Comparison of ENCODE assay signal across 11 cellular contexts in genomic region chr13:99967884-99968520, GRCh38. TPM values are rescaled to one million over a fixed set of nuclear protein-coding genes. Genes with fewer than 3 reads are reported as not detected.
DNase-seq lines count a peak whose midpoint lies in the region; ATAC-seq and TF ChIP-seq lines count a peak whose summit lies in the region.
"Had no signal": no experiment of that assay in that cellular context is flagged by ENCODE, and none has a peak within 500 bp of the region (broad histone marks: within the 10 kb centered on the region; RNA-seq: fewer than 3 reads in every experiment).

No MANE protein-coding gene starts in this region.

- ATAC-seq in upper lobe of left lung (ENCODE audit: low FRiP score in 2 of 2) (no peak), HG03025 (IDR thresholded peaks at IDR 0.05; ENCODE audit: low FRiP score, unreplicated experiment) (no peak)

- DNase-seq in cardiac muscle cell (ENCODE audit: low read depth in 1 of 2, low spot score in 1 of 2) (no peak), cardiac septum (ENCODE audit: low spot score) (no peak), adipocyte (ENCODE audit: low read depth) (no peak), upper lobe of left lung (peak in 1 of 2 donors; percentile 86), islet precursor cell (no peak), RPMI8226 (no peak)
- DNase-seq: NK-92 treated with Interleukin-12 subunit alpha and Interleukin-12 subunit beta, amount 100 ng/mL, for 24 hours; stimulated activated CD4-positive, alpha-beta T cell treated with anti-CD3 and anti-CD28 coated beads, Interleukin-1b, Interleukin-23, amount 100 ng/mL, for 48 hours had no signal

- H3K4me3 ChIP-seq in cardiac muscle cell (peak overlapping the region; percentile 41), adipocyte (ENCODE audit: low read length) (peak overlapping the region; percentile 58), mesodermal cell (ENCODE audit: extremely low read depth, insufficient read depth, low read length, poor library complexity, severe bottlenecking) (peak overlapping the region; percentile 47), upper lobe of left lung (peak overlapping the region in 3 of 4 donors; percentile 16 to 34 (median 26))

- WGBS in mesodermal cell (ENCODE audit: insufficient coverage in 2 of 2), 2 experiments: 1 to 2% methylated on average over 43 to 55 of the region's 58 CpGs
- 25 to 31% methylated on average over 14 to 36 of the region's 58 CpGs for WGBS in upper lobe of left lung, 2 donors

- H3K9ac ChIP-seq in adipocyte (ENCODE audit: low read length): no peak overlapping the region

- TF ChIP-seq EP300 in upper lobe of left lung (IDR thresholded peaks at IDR 0.05): no peak

- H3K27ac ChIP-seq in cardiac muscle cell: no peak overlapping the region
- H3K27ac ChIP-seq in mesodermal cell (ENCODE audit: low read depth, low read length, severe bottlenecking): peak overlapping the region; percentile 82
- H3K27ac ChIP-seq in upper lobe of left lung: no peak overlapping the region
- H3K27ac ChIP-seq: HL-60 had no signal

- intact Hi-C loops in cardiac septum (cut with DNase I): no loop called here

- H3K4me1 ChIP-seq in cardiac muscle cell (ENCODE audit: low read depth) (no peaks in the 10 kb centered on the region), adipocyte (ENCODE audit: control insufficient read depth, insufficient read depth, low read length) (peaks cover 6% of the 10 kb centered on the region), mesodermal cell (ENCODE audit: control insufficient read depth, insufficient read depth, low read length, poor library complexity, severe bottlenecking) (peaks cover 7% of the 10 kb centered on the region), upper lobe of left lung (peaks cover 31 to 42% (median 33%) of the 10 kb centered on the region in 4 donors)

- no peak for TF ChIP-seq POLR2A in upper lobe of left lung (IDR thresholded peaks at IDR 0.05)

- H3K36me3 ChIP-seq in cardiac muscle cell: no peaks in the 10 kb centered on the region
- H3K36me3 ChIP-seq in adipocyte (ENCODE audit: control insufficient read depth, insufficient read depth, low read length, severe bottlenecking): no peaks in the 10 kb centered on the region
- no peaks in the 10 kb centered on the region for H3K36me3 ChIP-seq in mesodermal cell (ENCODE audit: control insufficient read depth, insufficient read depth, low read length)
- no peaks in the 10 kb centered on the region for H3K36me3 ChIP-seq in upper lobe of left lung

- H3K27me3 ChIP-seq in cardiac muscle cell: peaks cover 81% of the 10 kb centered on the region
- peaks cover 68% of the 10 kb centered on the region for H3K27me3 ChIP-seq in adipocyte (replicated peaks; ENCODE audit: control insufficient read depth, insufficient read depth, low read length)
- H3K27me3 ChIP-seq in upper lobe of left lung: peaks cover 6 to 66% (median 46%) of the 10 kb centered on the region in 4 donors

- TF ChIP-seq CTCF in cardiac muscle cell (IDR thresholded peaks at IDR 0.05; ENCODE audit: low read depth, low read length) (no peak), upper lobe of left lung (IDR thresholded peaks at IDR 0.05) (no peak)

- H3K9me3 ChIP-seq in cardiac muscle cell (ENCODE audit: low read depth) (no peaks in the 10 kb centered on the region), adipocyte (ENCODE audit: control insufficient read depth, low read length) (peaks cover 10% of the 10 kb centered on the region), mesodermal cell (ENCODE audit: control insufficient read depth, low read length) (no peaks in the 10 kb centered on the region), upper lobe of left lung (no peaks in the 10 kb centered on the region)

RNA-seq across cellular contexts. Expression of gene ZIC5, which starts 3.6 kb away (rescaled TPM):
- 0.56 and 0.69 TPM in 2 replicates for total RNA-seq in cardiac muscle cell
- 0.22 and 0.85 TPM in 2 replicates for polyA plus RNA-seq in cardiac muscle cell
- 0.05 TPM for total RNA-seq in cardiac septum
- polyA plus RNA-seq in mesodermal cell (2013, experiment 1 of 2): 5.5 TPM
- polyA plus RNA-seq in mesodermal cell (2013, experiment 2 of 2): 4.1 TPM
- total RNA-seq in upper lobe of left lung: under 1 TPM in 1 of 6 donors, not detected in 5; 0.07 TPM

RNA-seq across cellular contexts. Expression of gene ZIC2, which starts 13.6 kb away (rescaled TPM):
- total RNA-seq in cardiac muscle cell (0.06 and 0.11 TPM in 2 replicates), cardiac septum (not detected), upper lobe of left lung (under 1 TPM in 2 of 6 donors, not detected in 4; 0.69 to 0.84 TPM)
- 0.21 TPM in 1 of 2 replicates, not detected in the other for polyA plus RNA-seq in cardiac muscle cell
- 22.0 TPM for polyA plus RNA-seq in mesodermal cell (2013, experiment 1 of 2)
- 13.8 TPM for polyA plus RNA-seq in mesodermal cell (2013, experiment 2 of 2)
